Comparison of ENCODE assay signal across 1 cellular context in the genomic region with DNA sequence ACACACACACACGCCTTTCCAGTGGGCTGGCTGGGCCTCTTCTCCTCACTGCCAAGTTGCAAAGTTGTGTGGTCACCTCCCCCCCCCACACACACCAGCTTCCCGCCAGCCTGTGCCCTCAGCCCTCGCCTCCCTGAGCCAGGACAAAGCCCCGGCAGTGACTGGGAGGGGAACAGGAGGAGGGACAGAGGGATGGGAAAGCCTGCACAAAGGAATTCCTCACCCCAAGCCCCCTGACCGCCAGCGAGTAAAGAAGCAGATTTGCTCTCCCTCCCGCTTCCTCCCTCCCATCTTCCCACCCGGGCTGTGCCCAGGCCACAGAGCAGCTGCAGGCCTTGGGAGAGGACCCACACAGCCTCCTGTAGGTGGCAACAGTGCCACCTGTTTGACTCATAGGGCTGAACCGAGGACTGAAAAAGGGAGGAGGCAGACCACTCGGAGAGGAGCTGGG.
A peak's percentile ranks its signal among the peaks of the same experiment; 100 is the strongest.
TF ChIP-seq lines count a peak whose summit lies in the region.

A gene with protein sequence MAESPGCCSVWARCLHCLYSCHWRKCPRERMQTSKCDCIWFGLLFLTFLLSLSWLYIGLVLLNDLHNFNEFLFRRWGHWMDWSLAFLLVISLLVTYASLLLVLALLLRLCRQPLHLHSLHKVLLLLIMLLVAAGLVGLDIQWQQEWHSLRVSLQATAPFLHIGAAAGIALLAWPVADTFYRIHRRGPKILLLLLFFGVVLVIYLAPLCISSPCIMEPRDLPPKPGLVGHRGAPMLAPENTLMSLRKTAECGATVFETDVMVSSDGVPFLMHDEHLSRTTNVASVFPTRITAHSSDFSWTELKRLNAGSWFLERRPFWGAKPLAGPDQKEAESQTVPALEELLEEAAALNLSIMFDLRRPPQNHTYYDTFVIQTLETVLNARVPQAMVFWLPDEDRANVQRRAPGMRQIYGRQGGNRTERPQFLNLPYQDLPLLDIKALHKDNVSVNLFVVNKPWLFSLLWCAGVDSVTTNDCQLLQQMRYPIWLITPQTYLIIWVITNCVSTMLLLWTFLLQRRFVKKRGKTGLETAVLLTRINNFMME (plus strand): TSS at position 429 of the 451 bp plus-strand sequence. CDS start 1,671 bp downstream, outside the sequence.

TF ChIP-seq in WTC11, 78 proteins besides CTCF, POLR2A, EP300 and RAD21 (continued from another document):
- TF ChIP-seq, protein P1, sequence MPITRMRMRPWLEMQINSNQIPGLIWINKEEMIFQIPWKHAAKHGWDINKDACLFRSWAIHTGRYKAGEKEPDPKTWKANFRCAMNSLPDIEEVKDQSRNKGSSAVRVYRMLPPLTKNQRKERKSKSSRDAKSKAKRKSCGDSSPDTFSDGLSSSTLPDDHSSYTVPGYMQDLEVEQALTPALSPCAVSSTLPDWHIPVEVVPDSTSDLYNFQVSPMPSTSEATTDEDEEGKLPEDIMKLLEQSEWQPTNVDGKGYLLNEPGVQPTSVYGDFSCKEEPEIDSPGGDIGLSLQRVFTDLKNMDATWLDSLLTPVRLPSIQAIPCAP (CRISPR knock-in tag; IDR thresholded peaks at IDR 0.05), result no peak
- TF ChIP-seq GABPB1 (CRISPR knock-in tag; IDR thresholded peaks at IDR 0.05) (no peak), TEAD1 (CRISPR knock-in tag; IDR thresholded peaks at IDR 0.05) (no peak), JAZF1 (CRISPR knock-in tag; IDR thresholded peaks at IDR 0.05) (no peak), MAX (CRISPR knock-in tag; IDR thresholded peaks at IDR 0.05) (0 out of 2 replicates have a peak, but pooled peaks have one; percentile 11), TP53 (CRISPR knock-in tag; IDR thresholded peaks at IDR 0.05) (no peak), ZNF263 (CRISPR knock-in tag; IDR thresholded peaks at IDR 0.05; ENCODE audit: low read depth) (0 out of 2 replicates have a peak, but pooled peaks have one; percentile 52), USF1 (CRISPR knock-in tag; IDR thresholded peaks at IDR 0.05) (no peak), FOXP1 (CRISPR knock-in tag; IDR thresholded peaks at IDR 0.05; ENCODE audit: borderline replicate concordance) (no peak)
- TF ChIP-seq, protein P2, sequence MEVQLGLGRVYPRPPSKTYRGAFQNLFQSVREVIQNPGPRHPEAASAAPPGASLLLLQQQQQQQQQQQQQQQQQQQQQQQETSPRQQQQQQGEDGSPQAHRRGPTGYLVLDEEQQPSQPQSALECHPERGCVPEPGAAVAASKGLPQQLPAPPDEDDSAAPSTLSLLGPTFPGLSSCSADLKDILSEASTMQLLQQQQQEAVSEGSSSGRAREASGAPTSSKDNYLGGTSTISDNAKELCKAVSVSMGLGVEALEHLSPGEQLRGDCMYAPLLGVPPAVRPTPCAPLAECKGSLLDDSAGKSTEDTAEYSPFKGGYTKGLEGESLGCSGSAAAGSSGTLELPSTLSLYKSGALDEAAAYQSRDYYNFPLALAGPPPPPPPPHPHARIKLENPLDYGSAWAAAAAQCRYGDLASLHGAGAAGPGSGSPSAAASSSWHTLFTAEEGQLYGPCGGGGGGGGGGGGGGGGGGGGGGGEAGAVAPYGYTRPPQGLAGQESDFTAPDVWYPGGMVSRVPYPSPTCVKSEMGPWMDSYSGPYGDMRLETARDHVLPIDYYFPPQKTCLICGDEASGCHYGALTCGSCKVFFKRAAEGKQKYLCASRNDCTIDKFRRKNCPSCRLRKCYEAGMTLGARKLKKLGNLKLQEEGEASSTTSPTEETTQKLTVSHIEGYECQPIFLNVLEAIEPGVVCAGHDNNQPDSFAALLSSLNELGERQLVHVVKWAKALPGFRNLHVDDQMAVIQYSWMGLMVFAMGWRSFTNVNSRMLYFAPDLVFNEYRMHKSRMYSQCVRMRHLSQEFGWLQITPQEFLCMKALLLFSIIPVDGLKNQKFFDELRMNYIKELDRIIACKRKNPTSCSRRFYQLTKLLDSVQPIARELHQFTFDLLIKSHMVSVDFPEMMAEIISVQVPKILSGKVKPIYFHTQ (CRISPR knock-in tag; IDR thresholded peaks at IDR 0.05), result no peak
- TF ChIP-seq, protein P3, sequence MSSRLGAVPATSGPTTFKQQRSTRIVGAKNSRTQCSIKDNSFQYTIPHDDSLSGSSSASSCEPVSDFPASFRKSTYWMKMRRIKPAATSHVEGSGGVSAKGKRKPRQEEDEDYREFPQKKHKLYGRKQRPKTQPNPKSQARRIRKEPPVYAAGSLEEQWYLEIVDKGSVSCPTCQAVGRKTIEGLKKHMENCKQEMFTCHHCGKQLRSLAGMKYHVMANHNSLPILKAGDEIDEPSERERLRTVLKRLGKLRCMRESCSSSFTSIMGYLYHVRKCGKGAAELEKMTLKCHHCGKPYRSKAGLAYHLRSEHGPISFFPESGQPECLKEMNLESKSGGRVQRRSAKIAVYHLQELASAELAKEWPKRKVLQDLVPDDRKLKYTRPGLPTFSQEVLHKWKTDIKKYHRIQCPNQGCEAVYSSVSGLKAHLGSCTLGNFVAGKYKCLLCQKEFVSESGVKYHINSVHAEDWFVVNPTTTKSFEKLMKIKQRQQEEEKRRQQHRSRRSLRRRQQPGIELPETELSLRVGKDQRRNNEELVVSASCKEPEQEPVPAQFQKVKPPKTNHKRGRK (CRISPR knock-in tag; IDR thresholded peaks at IDR 0.05; ENCODE audit: borderline replicate concordance), result no peak
